21 cellular contexts compared by ENCODE assay signal in the genomic region with DNA sequence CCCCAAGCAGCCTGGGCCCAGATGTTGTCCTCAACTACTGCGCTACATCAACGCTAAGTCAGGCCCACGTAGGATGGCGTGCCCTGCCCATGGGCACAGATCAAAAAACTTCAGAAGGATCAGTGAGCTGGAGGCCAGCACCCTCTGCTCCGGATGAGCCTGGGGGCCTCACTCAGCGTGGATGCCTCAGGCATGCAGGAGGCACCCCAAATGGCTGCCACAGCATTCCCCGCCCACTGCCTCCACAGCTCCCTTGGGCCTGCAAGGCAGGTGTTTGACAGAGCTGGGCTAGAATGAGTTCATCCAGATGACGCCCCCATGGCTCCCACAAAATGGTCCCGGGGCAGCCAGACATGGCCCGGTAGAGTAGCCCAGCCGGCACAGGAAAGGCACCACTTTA. TPM values are rescaled to one million over a fixed set of nuclear protein-coding genes. Genes with fewer than 3 reads are reported as not detected.
DNase-seq lines count a peak whose midpoint lies in the region; ATAC-seq, FAIRE-seq and TF ChIP-seq lines count a peak whose summit lies in the region.
"Had no signal": no experiment of that assay in that cellular context is flagged by ENCODE, and none has a peak within 500 bp of the region (broad histone marks: within the 10 kb centered on the region; RNA-seq: fewer than 3 reads in every experiment).

No MANE protein-coding gene starts in this region.

- intact Hi-C loops in Right ventricle myocardium superior (cut with DNase I), result no loop called here
- intact Hi-C loops in left cardiac atrium (cut with DNase I), result no loop called here

- TF ChIP-seq CTCF in H1 (IDR thresholded peaks at IDR 0.05; ENCODE audit: control extremely low read depth in 1 of 3, insufficient read depth in 1 of 3, low read depth in 1 of 3, low read length in 3 of 3), result no peak
- no peak for TF ChIP-seq CTCF in progenitor cell of endocrine pancreas (IDR thresholded peaks at IDR 0.05; ENCODE audit: unreplicated experiment)
- no peak for TF ChIP-seq CTCF in RWPE1 (conservative IDR thresholded peaks at IDR 0.05; ENCODE audit: low read depth)

- H3K27ac Mint-ChIP-seq in progenitor cell of endocrine pancreas, result peak overlapping the region; percentile 2
- H3K27ac Mint-ChIP-seq: CD4-positive, CD25-positive, alpha-beta regulatory T cell; CD8-positive, alpha-beta memory T cell had no signal

- H3K4me2 ChIP-seq in H1 (ENCODE audit: insufficient read depth in 1 of 2, low read depth in 2 of 2, low read length in 2 of 2), result no peak overlapping the region

- no peaks in the 10 kb centered on the region for H3K9me3 ChIP-seq in H1 (ENCODE audit: insufficient read depth in 2 of 2, low read depth in 1 of 2, low read length in 1 of 2)

- H2AK5ac ChIP-seq in H1 (ENCODE audit: low read depth, low read length), result no peak overlapping the region

- H2BK20ac ChIP-seq in H1 (ENCODE audit: low read length), result no peak overlapping the region

- H3K18ac ChIP-seq in H1 (ENCODE audit: extremely low read depth, low read length), result no peak overlapping the region

- CTCF ChIA-PET in H1 (lab: Charles Lee; ENCODE audit: partially characterized antibody), result interaction anchor here (0.7 to 2.3 kb wide), 3 partner anchors 191 to 240 kb away, joined by 3 to 5 read pairs (median 3); no protein-coding TSS in a partner anchor
- CTCF ChIA-PET in RWPE1 (lab: Yijun Ruan, JAX), result no interaction called here

- no peak overlapping the region for H4K8ac ChIP-seq in H1 (ENCODE audit: extremely low read depth, insufficient read depth, low read length)

- H3K79me1 ChIP-seq in H1 (ENCODE audit: low read depth, low read length), result no peaks in the 10 kb centered on the region

- peaks cover 0 to 6% (median 0%) of the 10 kb centered on the region in 4 experiments; a peak in 2 of 7 replicates for H3K4me1 ChIP-seq in H1 (replicated peaks in 1 of 4; ENCODE audit: control insufficient read depth in 3 of 4, insufficient read depth in 4 of 4, low read length in 3 of 4)

- TF ChIP-seq RAD21 in H1 (IDR thresholded peaks at IDR 0.05 in 1 of 2, conservative IDR thresholded peaks at IDR 0.05 in 1 of 2; ENCODE audit: low read depth in 2 of 2, low read length in 2 of 2), result no peak

- H3K23me2 ChIP-seq in H1 (ENCODE audit: low read depth, low read length), result no peaks in the 10 kb centered on the region

- no peak overlapping the region for H4K91ac ChIP-seq in H1 (replicated peaks; ENCODE audit: insufficient read length, low read length)

- H2BK120ac ChIP-seq in H1 (replicated peaks; ENCODE audit: low read depth, low read length), result no peak overlapping the region

- H3K27ac ChIP-seq in H1 (ENCODE audit: low read depth, low read length), result 0 out of 2 replicates have a peak overlapping the region, but pooled peaks have one; percentile 20
- no peak overlapping the region for H3K27ac ChIP-seq in RWPE1

- H3K36me3 ChIP-seq in H1 (ENCODE audit: control insufficient read depth in 2 of 4, insufficient read depth in 4 of 4, low read length in 3 of 4), result no peaks in the 10 kb centered on the region

- peak; percentile 16 for DNase-seq in Right ventricle myocardium superior
- no peak for DNase-seq in left cardiac atrium
- no peak for DNase-seq in H1 (ENCODE audit: low read depth in 1 of 2, low spot score in 2 of 2)
- DNase-seq in progenitor cell of endocrine pancreas (ENCODE audit: low spot score, unreplicated experiment), result no peak
- DNase-seq in RWPE1 (ENCODE audit: low spot score), result no peak
- DNase-seq in activated CD4-positive, CD25-positive, alpha-beta regulatory T cell treated with anti-CD3 and anti-CD28 coated beads, Interleukin-2, amount 50 U/mL, for 72 hours, result no peak
- DNase-seq: 8988T; CD4-positive, CD25-positive, alpha-beta regulatory T cell; CD8-positive, alpha-beta memory T cell; COR-L47; DMS 273 treated with DMSO at 0.1 percent for 48 hours; DMS53; DND-41; EL had no signal

- H2BK5ac ChIP-seq in H1 (ENCODE audit: low read depth, low read length), result no peak overlapping the region

- no peak overlapping the region for H3K4me3 ChIP-seq in H1 (ENCODE audit: extremely low read depth in 1 of 4, insufficient read depth in 2 of 4, low read depth in 3 of 4, low read length in 4 of 4)
- H3K4me3 ChIP-seq: GM12878 had no signal

- no peaks in the 10 kb centered on the region for H3K4me1 Mint-ChIP-seq in progenitor cell of endocrine pancreas (ENCODE audit: low read depth)
- H3K4me1 Mint-ChIP-seq: CD8-positive, alpha-beta memory T cell had no signal

- no peaks in the 10 kb centered on the region for H4K20me1 ChIP-seq in H1 (replicated peaks in 1 of 2; ENCODE audit: control insufficient read depth in 1 of 2, insufficient read depth in 2 of 2, low read length in 2 of 2)

- H3K27me3 ChIP-seq in H1 (replicated peaks in 1 of 4; ENCODE audit: control insufficient read depth in 3 of 4, extremely low read depth in 1 of 4, insufficient read depth in 3 of 4, low read length in 3 of 4), result no peaks in the 10 kb centered on the region

- no peak overlapping the region for H2AFZ ChIP-seq in H1 (ENCODE audit: low read length)

- no peaks in the 10 kb centered on the region for H3K36me3 Mint-ChIP-seq in progenitor cell of endocrine pancreas (ENCODE audit: insufficient read depth)
- H3K36me3 Mint-ChIP-seq: CD4-positive, CD25-positive, alpha-beta regulatory T cell; CD8-positive, alpha-beta memory T cell had no signal

- no peak overlapping the region for H3K56ac ChIP-seq in H1 (replicated peaks; ENCODE audit: insufficient read length, low read depth, low read length)

- no peak for ATAC-seq in Right ventricle myocardium superior (ENCODE audit: poor library complexity)
- no peak for ATAC-seq in left cardiac atrium
- ATAC-seq in GM18907 (IDR thresholded peaks at IDR 0.05; ENCODE audit: unreplicated experiment), result no peak
- ATAC-seq: GM12878, HCT116 had no signal

- no peak overlapping the region for H3K4ac ChIP-seq in H1 (replicated peaks; ENCODE audit: insufficient read length, low read depth, low read length)

- H3K9ac ChIP-seq in H1 (replicated peaks in 1 of 4; ENCODE audit: extremely low read depth in 1 of 4, low read depth in 3 of 4, low read length in 3 of 4), result no peak overlapping the region

- no peak for FAIRE-seq in H1 (lab: Jason Lieb, UNC)
- FAIRE-seq: GM12878, GM19239, H54 had no signal

- no peak overlapping the region for H2BK12ac ChIP-seq in H1 (ENCODE audit: low read depth, low read length)

- TF ChIP-seq EP300 in H1 (IDR thresholded peaks at IDR 0.05; ENCODE audit: borderline replicate concordance in 1 of 2, low read depth in 2 of 2, low read length in 2 of 2), result no peak

- no peak overlapping the region for H3K14ac ChIP-seq in H1 (ENCODE audit: insufficient read length)

- no peak overlapping the region for H2BK15ac ChIP-seq in H1 (ENCODE audit: low read length)

- H3K79me2 ChIP-seq in H1 (ENCODE audit: control insufficient read depth in 1 of 2, insufficient read depth in 2 of 2, low read length in 2 of 2), result no peaks in the 10 kb centered on the region

- no peak overlapping the region for H4K5ac ChIP-seq in H1 (ENCODE audit: insufficient read length, low read depth, low read length)

- 95% methylated on average over 11 of the region's 11 CpGs; no CpG with 5 or more reads in 1 of the 2 experiments for WGBS in H1 (ENCODE audit: extremely low coverage in 1 of 2, insufficient coverage in 1 of 2, insufficient read length in 1 of 2, insufficient replicate concordance in 2 of 2, low coverage in 1 of 2, low lambda C conversion rate in 2 of 2, missing lambda C conversion rate in 1 of 2), 2 experiments

- no peak overlapping the region for H3K4me3 Mint-ChIP-seq in progenitor cell of endocrine pancreas (ENCODE audit: low read depth)
- H3K4me3 Mint-ChIP-seq: CD4-positive, CD25-positive, alpha-beta regulatory T cell; CD8-positive, alpha-beta memory T cell had no signal

- no peak for TF ChIP-seq POLR2A in H1 (IDR thresholded peaks at IDR 0.05; ENCODE audit: control extremely low read depth in 1 of 2, low read depth in 2 of 2, low read length in 2 of 2)

- no peak overlapping the region for H3K23ac ChIP-seq in H1 (ENCODE audit: insufficient read length)

- no peaks in the 10 kb centered on the region for H3K27me3 Mint-ChIP-seq in progenitor cell of endocrine pancreas

- no peaks in the 10 kb centered on the region for H3K9me3 Mint-ChIP-seq in progenitor cell of endocrine pancreas (ENCODE audit: low read depth)
- H3K9me3 Mint-ChIP-seq: CD4-positive, CD25-positive, alpha-beta regulatory T cell; CD8-positive, alpha-beta memory T cell had no signal

- POLR2A ChIA-PET in H1 (lab: Charles Lee; ENCODE audit: partially characterized antibody) (no interaction called here), RWPE1 (lab: Yijun Ruan, JAX; ENCODE audit: low non-redundant PET) (no interaction called here)

TF ChIP-seq in H1, 55 proteins besides CTCF, POLR2A, EP300 and RAD21:
- TF ChIP-seq MAFK (IDR thresholded peaks at IDR 0.05; ENCODE audit: low read depth, low read length) (no peak), CHD1 (IDR thresholded peaks at IDR 0.05; ENCODE audit: low read depth, low read length) (no peak), NANOG (IDR thresholded peaks at IDR 0.05; ENCODE audit: insufficient read depth, low read depth, low read length, poor library complexity, severe bottlenecking) (no peak), JUND (IDR thresholded peaks at IDR 0.05; ENCODE audit: low read length) (no peak), TAF1 (IDR thresholded peaks at IDR 0.05; ENCODE audit: low read depth, low read length) (no peak), BRCA1 (IDR thresholded peaks at IDR 0.05; ENCODE audit: low read depth, low read length) (no peak), SRF (IDR thresholded peaks at IDR 0.05; ENCODE audit: low read depth, low read length) (no peak), NRF1 (IDR thresholded peaks at IDR 0.05; ENCODE audit: low read depth, low read length) (no peak), KDM1A (IDR thresholded peaks at IDR 0.05; ENCODE audit: borderline replicate concordance, low read length) (no peak), CHD2 (IDR thresholded peaks at IDR 0.05; ENCODE audit: low read length) (no peak)

RNA-seq across cellular contexts. Expression of a gene that starts 7.1 kb away (rescaled TPM):
- total RNA-seq in Right ventricle myocardium superior (not detected), left cardiac atrium (under 1 TPM in 1 of 2 donors, not detected in 1; 0.31 TPM), progenitor cell of endocrine pancreas (0.07 TPM in 2 replicates)
- total RNA-seq in H1 (2021; fragmentation: NEBNext Ultra II Directional; extraction: Animal tissue kit (Norgen Biotek cat#: 25700)), result 0.61 and 1.2 TPM in 2 replicates
- polyA plus RNA-seq in H1 (2011; rRNA removed), result 0.14 and 0.20 TPM in 2 replicates
- polyA plus RNA-seq in H1 (2011; cell fraction: cytosol; rRNA removed), result 0.17 TPM
- 0.53 TPM for polyA plus RNA-seq in H1 (2011; cell fraction: nucleus; rRNA removed)
- 0.08 to 0.39 TPM (median 0.32 TPM) in 4 replicates for polyA plus RNA-seq in H1 (2012, experiment 1 of 2)
- polyA plus RNA-seq in H1 (2012, experiment 2 of 2), result 0.16 TPM
- polyA plus RNA-seq in H1 (2013, experiment 1 of 2), result 0.47 TPM
- polyA plus RNA-seq in H1 (2013, experiment 2 of 2), result 0.31 TPM
- 0.38 and 0.41 TPM in 2 replicates for polyA minus RNA-seq in H1 (2011; rRNA and poly(A)+ RNA removed)
- 0.22 TPM for polyA minus RNA-seq in H1 (2011; cell fraction: cytosol; rRNA and poly(A)+ RNA removed)
- 0.70 TPM for polyA minus RNA-seq in H1 (2011; cell fraction: nucleus; rRNA and poly(A)+ RNA removed)
- total RNA-seq: CD4-positive, CD25-positive, alpha-beta regulatory T cell; CD8-positive, alpha-beta memory T cell; G401; GM12878; HT-29 had no signal
- polyA plus RNA-seq: CD8-positive, alpha-beta memory T cell had no signal
